ENCODE assay signal across 1 cellular context in the genomic region with DNA sequence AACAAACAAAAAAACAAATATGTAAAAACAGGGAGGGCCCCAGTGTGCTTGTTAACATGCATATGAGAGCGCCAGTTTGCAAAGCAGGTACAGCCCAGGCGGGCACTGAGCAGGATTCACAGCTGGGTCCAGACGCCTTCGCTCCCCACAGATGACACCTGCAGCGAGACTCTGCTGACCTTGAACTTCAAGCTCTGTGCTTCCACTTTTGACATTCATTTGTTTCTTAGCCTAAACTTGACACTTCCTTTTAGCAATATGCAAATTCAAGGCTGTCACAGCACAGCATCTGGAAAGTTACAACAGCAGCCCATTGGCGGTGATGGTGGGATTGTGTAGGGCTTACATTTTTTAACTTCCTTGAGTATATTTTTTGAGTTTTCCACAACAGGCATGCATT.
TF ChIP-seq lines count a peak whose summit lies in the region.

No MANE protein-coding gene starts in this region.

TF ChIP-seq in SK-N-SH treated with all-trans-retinoic acid at 6 μM for 48 hours, 23 proteins besides CTCF, POLR2A, EP300 and RAD21 (continued from another document):
- TF ChIP-seq, protein P1, sequence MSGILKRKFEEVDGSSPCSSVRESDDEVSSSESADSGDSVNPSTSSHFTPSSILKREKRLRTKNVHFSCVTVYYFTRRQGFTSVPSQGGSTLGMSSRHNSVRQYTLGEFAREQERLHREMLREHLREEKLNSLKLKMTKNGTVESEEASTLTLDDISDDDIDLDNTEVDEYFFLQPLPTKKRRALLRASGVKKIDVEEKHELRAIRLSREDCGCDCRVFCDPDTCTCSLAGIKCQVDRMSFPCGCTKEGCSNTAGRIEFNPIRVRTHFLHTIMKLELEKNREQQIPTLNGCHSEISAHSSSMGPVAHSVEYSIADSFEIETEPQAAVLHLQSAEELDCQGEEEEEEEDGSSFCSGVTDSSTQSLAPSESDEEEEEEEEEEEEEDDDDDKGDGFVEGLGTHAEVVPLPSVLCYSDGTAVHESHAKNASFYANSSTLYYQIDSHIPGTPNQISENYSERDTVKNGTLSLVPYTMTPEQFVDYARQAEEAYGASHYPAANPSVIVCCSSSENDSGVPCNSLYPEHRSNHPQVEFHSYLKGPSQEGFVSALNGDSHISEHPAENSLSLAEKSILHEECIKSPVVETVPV (CRISPR knock-in tag; IDR thresholded peaks at IDR 0.05), result no peak
- TF ChIP-seq GLIS3 (CRISPR knock-in tag; IDR thresholded peaks at IDR 0.05) (no peak), ZNF70 (CRISPR knock-in tag; IDR thresholded peaks at IDR 0.05) (no peak)
